In genomic region chr11:78050964-78051831, GRCh38 we compare ENCODE assay signal across 12 cellular contexts. TPM values are rescaled to one million over a fixed set of nuclear protein-coding genes. Genes with fewer than 3 reads are reported as not detected.
DNase-seq lines count a peak whose midpoint lies in the region; ATAC-seq and TF ChIP-seq lines count a peak whose summit lies in the region.
"Had no signal": no experiment of that assay in that cellular context is flagged by ENCODE, and none has a peak within 500 bp of the region (broad histone marks: within the 10 kb centered on the region; RNA-seq: fewer than 3 reads in every experiment).

No MANE protein-coding gene starts in this region.

- 84 to 93% methylated on average over 2 to 5 of the region's 6 CpGs for WGBS in gastroesophageal sphincter (ENCODE audit: low coverage in 1 of 2), 2 donors

- H3K4me1 Mint-ChIP-seq in chondrocyte (ENCODE audit: low read depth) (peaks cover 19% of the 10 kb centered on the region), neural crest cell (peaks cover 14% of the 10 kb centered on the region)

- no peak overlapping the region for H3K27ac ChIP-seq in gastroesophageal sphincter
- H3K27ac ChIP-seq: uterus had no signal

- TF ChIP-seq CTCF in chondrocyte (IDR thresholded peaks at IDR 0.05): no peak
- no peak for TF ChIP-seq CTCF in neural crest cell (conservative IDR thresholded peaks at IDR 0.05)
- TF ChIP-seq CTCF in gastroesophageal sphincter (IDR thresholded peaks at IDR 0.05): no peak

- H3K36me3 Mint-ChIP-seq in chondrocyte (ENCODE audit: low read depth) (no peaks in the 10 kb centered on the region), neural crest cell (ENCODE audit: low read depth) (no peaks in the 10 kb centered on the region)

- DNase-seq in ELF-1 (ENCODE audit: low read depth, low spot score) (peak; percentile 44), OCI-M1 (lab: John Stamatoyannopoulos, UW) (peak; percentile 100), chondrocyte (ENCODE audit: low spot score) (no peak), neural crest cell (ENCODE audit: low read depth, low spot score) (no peak), MV-4-11 (lab: John Stamatoyannopoulos, UW) (no peak), DMS53 (lab: John Stamatoyannopoulos, UW) (no peak), globus pallidus (ENCODE audit: low spot score) (no peak)
- DNase-seq: activated naive CD4-positive, alpha-beta T cell treated with anti-CD3 and anti-CD28 coated beads for 36 hours; T-helper 2 cell; uterus had no signal

- H3K27me3 ChIP-seq in gastroesophageal sphincter: no peaks in the 10 kb centered on the region
- H3K27me3 ChIP-seq: uterus had no signal

- no peaks in the 10 kb centered on the region for H3K9me3 ChIP-seq in gastroesophageal sphincter
- H3K9me3 ChIP-seq: uterus had no signal

- ATAC-seq in gastroesophageal sphincter: no peak

- TF ChIP-seq POLR2A in gastroesophageal sphincter (IDR thresholded peaks at IDR 0.05): no peak

- no peaks in the 10 kb centered on the region for H3K9me3 Mint-ChIP-seq in chondrocyte (ENCODE audit: low read depth)
- H3K9me3 Mint-ChIP-seq in neural crest cell: no peaks in the 10 kb centered on the region
- H3K9me3 Mint-ChIP-seq: activated naive CD4-positive, alpha-beta T cell treated with anti-CD3 and anti-CD28 coated beads for 36 hours; nephron had no signal

- H3K36me3 ChIP-seq in gastroesophageal sphincter: no peaks in the 10 kb centered on the region
- H3K36me3 ChIP-seq: uterus had no signal

- no peak overlapping the region for H3K4me3 ChIP-seq in gastroesophageal sphincter
- H3K4me3 ChIP-seq: uterus had no signal

- H3K27me3 Mint-ChIP-seq in chondrocyte (ENCODE audit: low read depth) (no peaks in the 10 kb centered on the region), neural crest cell (ENCODE audit: low read depth) (no peaks in the 10 kb centered on the region)

- H3K4me3 Mint-ChIP-seq in chondrocyte (ENCODE audit: unreplicated experiment) (no peak overlapping the region), neural crest cell (no peak overlapping the region)
- H3K4me3 Mint-ChIP-seq: activated naive CD4-positive, alpha-beta T cell treated with anti-CD3 and anti-CD28 coated beads for 36 hours; nephron had no signal

- H3K27ac Mint-ChIP-seq in chondrocyte (ENCODE audit: unreplicated experiment) (peak overlapping the region; percentile 92), neural crest cell (ENCODE audit: unreplicated experiment) (peak overlapping the region; percentile 67)
- H3K27ac Mint-ChIP-seq: activated naive CD4-positive, alpha-beta T cell treated with anti-CD3 and anti-CD28 coated beads for 36 hours had no signal

- H3K4me1 ChIP-seq in gastroesophageal sphincter: peaks cover 0 to 4% (median 0%) of the 10 kb centered on the region in 3 donors
- H3K4me1 ChIP-seq: uterus had no signal

- no peak for TF ChIP-seq EP300 in gastroesophageal sphincter (IDR thresholded peaks at IDR 0.05)

RNA-seq across cellular contexts. Expression of gene THRSP, which starts 12.5 kb away (rescaled TPM):
- total RNA-seq in chondrocyte (not detected in 3 replicates), neural crest cell (not detected in 2 replicates), gastroesophageal sphincter (1 to 10 TPM in 1 of 4 donors, not detected in 3; 2.0 TPM)
- total RNA-seq: activated naive CD4-positive, alpha-beta T cell treated with anti-CD3 and anti-CD28 coated beads for 36 hours; uterus had no signal

RNA-seq across cellular contexts. Expression of gene KCTD14, which starts 28.1 kb away (rescaled TPM):
- total RNA-seq in chondrocyte (0.36 to 0.48 TPM (median 0.47 TPM) in 3 replicates), neural crest cell (1.4 and 1.6 TPM in 2 replicates), gastroesophageal sphincter (1 to 10 TPM in 3 of 4 donors, under 1 TPM in 1; 0.58 to 2.3 (median 1.4) TPM)

RNA-seq across cellular contexts. Expression of gene NDUFC2, which starts 28.5 kb away (rescaled TPM):
- 172 to 185 TPM (median 175 TPM) in 3 replicates for total RNA-seq in chondrocyte
- 236 and 251 TPM in 2 replicates for total RNA-seq in neural crest cell
- total RNA-seq in gastroesophageal sphincter: 100 to 1,000 TPM in 1 of 4 donors, 10 to 100 TPM in 3; 67.8 to 102 (median 79.6) TPM

RNA-seq across cellular contexts. Expression of gene INTS4, which starts 56.7 kb away (rescaled TPM):
- 26.9 to 34.1 TPM (median 27.8 TPM) in 3 replicates for total RNA-seq in chondrocyte
- total RNA-seq in neural crest cell: 49.7 and 54.4 TPM in 2 replicates
- total RNA-seq in gastroesophageal sphincter: 10 to 100 TPM; 16.5 to 32.1 (median 18.8) TPM

Comparison
In these comparisons a context has a peak if more than half of its experiments do, and no peak if none do; other contexts are left out.
1. DNase-seq: peak in ELF-1 (single experiment) and OCI-M1 (single experiment); none in chondrocyte (single experiment), neural crest cell (single experiment), MV-4-11 (single experiment), DMS53 (single experiment) and globus pallidus (single experiment).